In the genomic region with DNA sequence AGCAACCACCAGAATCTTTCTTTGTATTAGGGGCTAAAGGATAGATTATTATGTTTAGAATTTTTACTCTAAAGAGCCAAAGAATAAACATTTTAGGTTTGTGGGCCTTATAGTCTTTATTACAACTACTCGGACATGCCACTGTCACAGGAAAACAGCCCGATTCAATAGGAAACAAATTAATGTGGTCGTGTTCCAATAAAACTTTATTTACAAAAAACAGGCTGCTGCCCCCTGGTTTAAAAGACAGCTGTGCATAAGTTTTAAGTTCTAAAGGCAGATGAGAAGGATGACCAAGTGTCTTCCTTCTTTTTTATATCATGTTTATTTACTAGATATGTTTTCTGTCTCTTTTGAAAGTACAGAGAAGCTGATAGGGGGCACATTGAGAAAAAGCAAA, we compare ENCODE assay signal across 26 cellular contexts.
DNase-seq lines count a peak whose midpoint lies in the region; ATAC-seq, FAIRE-seq and TF ChIP-seq lines count a peak whose summit lies in the region.
"Had no signal": no experiment of that assay in that cellular context is flagged by ENCODE, and none has a peak within 500 bp of the region (broad histone marks: within the 10 kb centered on the region; RNA-seq: fewer than 3 reads in every experiment).

No MANE protein-coding gene starts in this region.

- TF ChIP-seq POLR2A in GM12878 (IDR thresholded peaks at IDR 0.05; ENCODE audit: low read depth, low read length) (no peak), H1 (IDR thresholded peaks at IDR 0.05; ENCODE audit: control extremely low read depth in 1 of 2, low read depth in 2 of 2, low read length in 2 of 2) (no peak), adrenal gland (IDR thresholded peaks at IDR 0.05) (no peak)

- no peaks in the 10 kb centered on the region for H3F3A ChIP-seq in GM23338 (replicated peaks; ENCODE audit: low read depth)

- H2BK15ac ChIP-seq in H1 (ENCODE audit: low read length), result no peak overlapping the region

- H2BK120ac ChIP-seq in H1 (replicated peaks; ENCODE audit: low read depth, low read length), result no peak overlapping the region

- no peak overlapping the region for H3K4me3 Mint-ChIP-seq in GM23338
- H3K4me3 Mint-ChIP-seq: CD14-positive monocyte; CD4-positive, alpha-beta memory T cell; CD4-positive, CD25-positive, alpha-beta regulatory T cell; CD8-positive, alpha-beta memory T cell had no signal

- H4K20me1 ChIP-seq in GM23338 (replicated peaks; ENCODE audit: insufficient read depth) (no peaks in the 10 kb centered on the region), GM12878 (ENCODE audit: control insufficient read depth, insufficient read depth) (no peaks in the 10 kb centered on the region), H1 (replicated peaks in 1 of 2; ENCODE audit: control insufficient read depth in 1 of 2, insufficient read depth in 2 of 2, low read length in 2 of 2) (no peaks in the 10 kb centered on the region)
- H4K20me1 ChIP-seq: BLaER1 had no signal

- H4K5ac ChIP-seq in H1 (ENCODE audit: insufficient read length, low read depth, low read length), result no peak overlapping the region

- H2BK5ac ChIP-seq in H1 (ENCODE audit: low read depth, low read length), result no peak overlapping the region

- no peak for FAIRE-seq in GM12878 (lab: Jason Lieb, UNC)
- FAIRE-seq in H1 (lab: Jason Lieb, UNC), result no peak
- FAIRE-seq: A204.1, GM12891, GM19239 had no signal

- no peaks in the 10 kb centered on the region for H3K27me3 ChIP-seq in GM23338 (ENCODE audit: insufficient read depth)
- H3K27me3 ChIP-seq in GM12878 (replicated peaks in 1 of 2; ENCODE audit: control insufficient read depth in 2 of 2, insufficient read depth in 2 of 2, low read length in 1 of 2), result no peaks in the 10 kb centered on the region
- H3K27me3 ChIP-seq in H1 (replicated peaks in 1 of 4; ENCODE audit: control insufficient read depth in 3 of 4, extremely low read depth in 1 of 4, insufficient read depth in 3 of 4, low read length in 3 of 4), result no peaks in the 10 kb centered on the region
- peaks cover 4% of the 10 kb centered on the region for H3K27me3 ChIP-seq in adrenal gland
- H3K27me3 ChIP-seq: BE2C, BLaER1 had no signal

- TF ChIP-seq RAD21 in GM12878 (IDR thresholded peaks at IDR 0.05; ENCODE audit: insufficient read depth, low read depth, low read length) (no peak), H1 (IDR thresholded peaks at IDR 0.05 in 1 of 2, conservative IDR thresholded peaks at IDR 0.05 in 1 of 2; ENCODE audit: low read depth in 2 of 2, low read length in 2 of 2) (no peak)

- no peaks in the 10 kb centered on the region for H3K79me1 ChIP-seq in H1 (ENCODE audit: low read depth, low read length)

- in situ Hi-C loops in GM12878 (cut with MboI), result no loop called here

- no peak overlapping the region for H4K8ac ChIP-seq in H1 (ENCODE audit: extremely low read depth, insufficient read depth, low read length)

- H3K18ac ChIP-seq in H1 (ENCODE audit: extremely low read depth, low read length), result no peak overlapping the region

- no peak overlapping the region for H2BK20ac ChIP-seq in H1 (ENCODE audit: low read length)

- no peak overlapping the region for H3K27ac Mint-ChIP-seq in GM23338
- H3K27ac Mint-ChIP-seq: CD4-positive, alpha-beta memory T cell; CD4-positive, CD25-positive, alpha-beta regulatory T cell; CD8-positive, alpha-beta memory T cell had no signal

- H3K36me3 ChIP-seq in GM23338 (ENCODE audit: insufficient read depth) (no peaks in the 10 kb centered on the region), GM12878 (ENCODE audit: control insufficient read depth in 2 of 2, insufficient read depth in 2 of 2, low read length in 1 of 2) (no peaks in the 10 kb centered on the region), H1 (ENCODE audit: control insufficient read depth in 2 of 4, insufficient read depth in 4 of 4, low read length in 3 of 4) (no peaks in the 10 kb centered on the region), adrenal gland (replicated peaks in 1 of 2) (no peaks in the 10 kb centered on the region)
- H3K36me3 ChIP-seq: BE2C, BLaER1 had no signal

- no peaks in the 10 kb centered on the region for H3K23me2 ChIP-seq in H1 (ENCODE audit: low read depth, low read length)

- ATAC-seq in GM23338 (no peak), GM12878 (no peak), HG03521 (IDR thresholded peaks at IDR 0.05; ENCODE audit: unreplicated experiment) (no peak)

- no TSS peak for BruUV-seq in GM12878 (replicated peaks; lab: Mats Ljungman, UMichigan)

- H3K4me2 ChIP-seq in GM23338 (no peak overlapping the region), GM12878 (ENCODE audit: control insufficient read depth, insufficient read depth) (no peak overlapping the region), H1 (ENCODE audit: insufficient read depth in 1 of 2, low read depth in 2 of 2, low read length in 2 of 2) (no peak overlapping the region)
- H3K4me2 ChIP-seq: BLaER1 had no signal

- H3K9me3 Mint-ChIP-seq in GM23338, result no peaks in the 10 kb centered on the region

- SMC1A ChIA-PET in GM12878 (lab: Charles Lee; ENCODE audit: uncharacterized antibody, unreplicated experiment), result interaction anchor here (1.4 kb wide), 1 partner anchor 12 kb away, joined by 4 read pairs; no protein-coding TSS in a partner anchor

- RAD21 ChIA-PET in GM12878 (lab: Charles Lee; ENCODE audit: unreplicated experiment), result interaction anchor here (0.6 kb wide), 1 partner anchor 13 kb away, joined by 3 read pairs; no protein-coding TSS in a partner anchor

- no peak for TF ChIP-seq CTCF in GM23338 (conservative IDR thresholded peaks at IDR 0.05; ENCODE audit: low read depth in 2 of 2)
- TF ChIP-seq CTCF in GM12878 (IDR thresholded peaks at IDR 0.05 in 2 of 3, conservative IDR thresholded peaks at IDR 0.05 in 1 of 3; ENCODE audit: control insufficient read depth in 2 of 3, extremely low read depth in 1 of 3, insufficient read depth in 1 of 3, low read depth in 3 of 3, low read length in 3 of 3), result no peak
- no peak for TF ChIP-seq CTCF in H1 (IDR thresholded peaks at IDR 0.05; ENCODE audit: control extremely low read depth in 1 of 3, insufficient read depth in 1 of 3, low read depth in 1 of 3, low read length in 3 of 3)
- TF ChIP-seq CTCF in adrenal gland (IDR thresholded peaks at IDR 0.05), result no peak

- H3K27ac ChIP-seq in GM23338 (ENCODE audit: low read depth), result no peak overlapping the region
- H3K27ac ChIP-seq in GM12878 (ENCODE audit: control insufficient read depth, insufficient read depth), result no peak overlapping the region
- no peak overlapping the region for H3K27ac ChIP-seq in H1 (ENCODE audit: low read depth, low read length)
- H3K27ac ChIP-seq in adrenal gland, result no peak overlapping the region
- H3K27ac ChIP-seq: BLaER1 had no signal

- H3K9me3 ChIP-seq in GM12878 (replicated peaks; ENCODE audit: control insufficient read depth, insufficient read depth, low read length) (no peaks in the 10 kb centered on the region; the same call in 2 of the 3 replicates), H1 (ENCODE audit: insufficient read depth in 2 of 2, low read depth in 1 of 2, low read length in 1 of 2) (no peaks in the 10 kb centered on the region), adrenal gland (replicated peaks in 1 of 3) (no peaks in the 10 kb centered on the region)
- H3K9me3 ChIP-seq: BE2C, BLaER1 had no signal

- no peak overlapping the region for H3K4ac ChIP-seq in H1 (replicated peaks; ENCODE audit: insufficient read length, low read depth, low read length)

- no peak for TF ChIP-seq EP300 in GM12878 (IDR thresholded peaks at IDR 0.05; ENCODE audit: borderline replicate concordance in 1 of 2, control insufficient read depth in 1 of 2, low read depth in 2 of 2, low read length in 2 of 2)
- no peak for TF ChIP-seq EP300 in H1 (IDR thresholded peaks at IDR 0.05; ENCODE audit: borderline replicate concordance in 1 of 2, low read depth in 2 of 2, low read length in 2 of 2)

- H2AFZ ChIP-seq in GM23338 (peak overlapping the region; percentile 76; the same call in 1 of the 2 replicates), GM12878 (ENCODE audit: control insufficient read depth, low read depth, low read length) (no peak overlapping the region), H1 (ENCODE audit: low read length) (0 out of 2 replicates have a peak overlapping the region, but pooled peaks have one; percentile 1)

- no peak overlapping the region for H3K14ac ChIP-seq in H1 (ENCODE audit: insufficient read length)

- intact Hi-C loops in GM12878 (cut with micrococcal nuclease; ENCODE audit: unreplicated experiment), result no loop called here
- intact Hi-C loops in adrenal gland (cut with DNase I), result no loop called here

- H3K9me2 ChIP-seq in GM23338 (ENCODE audit: insufficient read depth), result no peaks in the 10 kb centered on the region

- no peak for DNase-seq in GM23338 (ENCODE audit: low spot score)
- DNase-seq in GM12878 (ENCODE audit: low read depth, low spot score), result no peak
- no peak for DNase-seq in H1 (ENCODE audit: low read depth in 1 of 2, low spot score in 2 of 2)
- DNase-seq in NCI-H2227 (lab: John Stamatoyannopoulos, UW; ENCODE audit: unreplicated experiment), result no peak
- DNase-seq in adrenal gland, result no peak
- DNase-seq: 8988T; ACHN; BE2C; C1 segment of cervical spinal cord; CD4-positive, alpha-beta memory T cell; CD4-positive, CD25-positive, alpha-beta regulatory T cell; CD8-positive, alpha-beta memory T cell; COR-L47; DMS 273 treated with DMSO at 0.1 percent for 48 hours; DMS153; DMS53; DMS79; DND-41; EL; GDM1 had no signal

- H3K79me2 ChIP-seq in GM23338 (replicated peaks; ENCODE audit: insufficient read depth), result no peaks in the 10 kb centered on the region
- H3K79me2 ChIP-seq in GM12878 (ENCODE audit: control insufficient read depth, insufficient read depth, low read length), result no peaks in the 10 kb centered on the region
- H3K79me2 ChIP-seq in H1 (ENCODE audit: control insufficient read depth in 1 of 2, insufficient read depth in 2 of 2, low read length in 2 of 2), result no peaks in the 10 kb centered on the region

- no peak overlapping the region for H3K23ac ChIP-seq in H1 (ENCODE audit: insufficient read length)

- no peak overlapping the region for H3K56ac ChIP-seq in H1 (replicated peaks; ENCODE audit: insufficient read length, low read depth, low read length)

- no peaks in the 10 kb centered on the region for H3K4me1 Mint-ChIP-seq in GM23338
- H3K4me1 Mint-ChIP-seq: CD14-positive monocyte; CD4-positive, alpha-beta memory T cell; CD4-positive, CD25-positive, alpha-beta regulatory T cell; CD8-positive, alpha-beta memory T cell had no signal

- WGBS in GM12878 (ENCODE audit: insufficient coverage, insufficient replicate concordance, low lambda C conversion rate, missing lambda C conversion rate), result 33% methylated on average over 3 of the region's 3 CpGs
- WGBS in H1 (ENCODE audit: extremely low coverage in 1 of 2, insufficient coverage in 1 of 2, insufficient read length in 1 of 2, insufficient replicate concordance in 2 of 2, low coverage in 1 of 2, low lambda C conversion rate in 2 of 2, missing lambda C conversion rate in 1 of 2), 2 experiments, result 86% methylated on average over 3 of the region's 3 CpGs; no CpG with 5 or more reads in 1 of the 2 experiments
- WGBS in adrenal gland, 4 donors, result 80 to 96% (median 91%) methylated on average over 3 of the region's 3 CpGs

- no peak overlapping the region for H2AK5ac ChIP-seq in H1 (ENCODE audit: low read depth, low read length)

- no peaks in the 10 kb centered on the region for H3K27me3 Mint-ChIP-seq in GM23338 (ENCODE audit: insufficient read depth, low read depth, poor library complexity)
- H3K27me3 Mint-ChIP-seq: CD4-positive, CD25-positive, alpha-beta regulatory T cell had no signal

- CTCF ChIA-PET in GM12878 (lab: Yijun Ruan, JAX) (no interaction called here), H1 (lab: Charles Lee; ENCODE audit: partially characterized antibody) (no interaction called here)

- H3K36me3 Mint-ChIP-seq in GM23338 (ENCODE audit: low read depth), result no peaks in the 10 kb centered on the region
- H3K36me3 Mint-ChIP-seq: CD14-positive monocyte; CD4-positive, alpha-beta memory T cell; CD4-positive, CD25-positive, alpha-beta regulatory T cell; CD8-positive, alpha-beta memory T cell had no signal

- no peak overlapping the region for H2BK12ac ChIP-seq in H1 (ENCODE audit: low read depth, low read length)

- POLR2A ChIA-PET in GM12878 (lab: Charles Lee) (interaction anchor here (0.5 kb wide), 1 partner anchor 687 kb away, joined by 3 read pairs; no protein-coding TSS in a partner anchor), H1 (lab: Charles Lee; ENCODE audit: partially characterized antibody) (no interaction called here)

- H3K9ac ChIP-seq in GM12878 (ENCODE audit: control insufficient read depth, insufficient read depth, low read length), result no peak overlapping the region
- no peak overlapping the region for H3K9ac ChIP-seq in H1 (replicated peaks in 1 of 4; ENCODE audit: extremely low read depth in 1 of 4, low read depth in 3 of 4, low read length in 3 of 4)
- H3K9ac ChIP-seq: BLaER1 had no signal

- no peak overlapping the region for H4K91ac ChIP-seq in H1 (replicated peaks; ENCODE audit: insufficient read length, low read length)

- H3K4me1 ChIP-seq in GM23338 (ENCODE audit: insufficient read depth) (no peaks in the 10 kb centered on the region), GM12878 (ENCODE audit: control insufficient read depth, insufficient read depth, low read length) (no peaks in the 10 kb centered on the region), H1 (replicated peaks in 1 of 4; ENCODE audit: control insufficient read depth in 3 of 4, insufficient read depth in 4 of 4, low read length in 3 of 4) (no peaks in the 10 kb centered on the region), adrenal gland (replicated peaks in 1 of 2) (no peaks in the 10 kb centered on the region)
- H3K4me1 ChIP-seq: BE2C, BLaER1 had no signal

- no peak overlapping the region for H3K4me3 ChIP-seq in GM23338
- H3K4me3 ChIP-seq in GM12878, result no peak overlapping the region
- no peak overlapping the region for H3K4me3 ChIP-seq in H1 (ENCODE audit: extremely low read depth in 1 of 4, insufficient read depth in 2 of 4, low read depth in 3 of 4, low read length in 4 of 4)
- H3K4me3 ChIP-seq in adrenal gland, result no peak overlapping the region
- H3K4me3 ChIP-seq: BLaER1 had no signal
